In the genomic region with DNA sequence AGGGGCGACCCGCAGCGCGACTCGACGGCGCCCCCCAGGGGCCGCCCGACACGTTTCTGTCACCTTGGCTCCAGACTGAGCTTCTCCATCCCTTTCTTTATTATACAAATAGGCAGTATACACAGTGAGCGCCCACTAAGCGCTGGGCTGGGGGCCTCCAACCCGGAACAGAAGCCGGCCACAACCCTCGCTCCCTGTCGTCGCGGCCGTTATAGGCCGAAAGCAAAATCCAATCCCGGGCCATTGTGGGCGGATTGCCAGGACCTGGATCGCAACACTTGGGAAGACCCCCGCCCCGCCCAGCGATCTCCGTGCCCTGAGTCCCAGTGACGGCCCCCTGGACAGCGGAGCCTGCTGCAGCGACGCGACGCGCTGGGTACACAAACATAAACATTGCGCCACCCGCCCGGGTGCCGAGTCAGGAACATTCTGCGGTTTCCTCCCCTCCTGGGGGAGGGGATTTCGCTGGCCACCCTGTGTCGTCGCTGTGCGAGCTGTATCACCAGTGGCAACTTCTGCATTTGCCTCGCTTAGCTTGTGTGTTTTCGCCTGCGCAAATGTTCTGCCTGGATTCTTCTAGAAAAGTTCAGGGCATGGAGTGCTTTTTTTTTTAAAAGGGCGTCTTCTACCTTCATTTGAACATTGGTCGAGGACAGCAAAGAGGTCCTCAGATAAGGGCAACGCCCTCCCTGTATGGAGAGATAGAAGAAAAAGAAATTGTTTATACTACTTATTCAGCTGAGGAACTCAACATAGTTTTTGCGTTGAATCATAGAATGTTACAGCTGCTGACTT, we compare ENCODE assay signal across 1 cellular context.
TF ChIP-seq lines count a peak whose summit lies in the region.

No MANE protein-coding gene starts in this region.

TF ChIP-seq in K562, 482 proteins besides CTCF, POLR2A, EP300 and RAD21 (continued from another document and continues in another):
- TF ChIP-seq HBP1 (CRISPR knock-in tag; IDR thresholded peaks at IDR 0.05): no peak
- TF ChIP-seq E2F4 (CRISPR knock-in tag; IDR thresholded peaks at IDR 0.05; ENCODE audit: low read depth): no peak
- TF ChIP-seq KLF10 (CRISPR knock-in tag; IDR thresholded peaks at IDR 0.05): no peak
- no peak for TF ChIP-seq CBX5 (IDR thresholded peaks at IDR 0.05; ENCODE audit: borderline replicate concordance, low read depth)
- peak; percentile 33 for TF ChIP-seq E2F8 (IDR thresholded peaks at IDR 0.05; ENCODE audit: low read depth, partially characterized antibody)
- TF ChIP-seq, protein P1, sequence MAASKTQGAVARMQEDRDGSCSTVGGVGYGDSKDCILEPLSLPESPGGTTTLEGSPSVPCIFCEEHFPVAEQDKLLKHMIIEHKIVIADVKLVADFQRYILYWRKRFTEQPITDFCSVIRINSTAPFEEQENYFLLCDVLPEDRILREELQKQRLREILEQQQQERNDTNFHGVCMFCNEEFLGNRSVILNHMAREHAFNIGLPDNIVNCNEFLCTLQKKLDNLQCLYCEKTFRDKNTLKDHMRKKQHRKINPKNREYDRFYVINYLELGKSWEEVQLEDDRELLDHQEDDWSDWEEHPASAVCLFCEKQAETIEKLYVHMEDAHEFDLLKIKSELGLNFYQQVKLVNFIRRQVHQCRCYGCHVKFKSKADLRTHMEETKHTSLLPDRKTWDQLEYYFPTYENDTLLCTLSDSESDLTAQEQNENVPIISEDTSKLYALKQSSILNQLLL (CRISPR knock-in tag; IDR thresholded peaks at IDR 0.05; ENCODE audit: borderline replicate concordance): no peak
- TF ChIP-seq TAF1 (IDR thresholded peaks at IDR 0.05; ENCODE audit: control insufficient read depth, extremely low read depth, insufficient read depth, low read length, severe bottlenecking): peak; percentile 40
- peak in 1 of 2 experiments; percentile 12; a peak in 1 of 4 replicates for TF ChIP-seq NONO (IDR thresholded peaks at IDR 0.05; ENCODE audit: low read depth in 2 of 2, low read length in 1 of 2)
- peak; percentile 54 for TF ChIP-seq NUFIP1 (IDR thresholded peaks at IDR 0.05; ENCODE audit: partially characterized antibody)
- TF ChIP-seq ZNF311 (CRISPR knock-in tag; IDR thresholded peaks at IDR 0.05): no peak
- TF ChIP-seq KLF13 (tag; IDR thresholded peaks at IDR 0.05; ENCODE audit: borderline replicate concordance, low read depth): 0 out of 2 replicates have a peak, but pooled peaks have one; percentile 12
- peak; percentile 81 for TF ChIP-seq NFIC (IDR thresholded peaks at IDR 0.05)
- TF ChIP-seq ZNF3 (CRISPR knock-in tag; IDR thresholded peaks at IDR 0.05): no peak
- TF ChIP-seq ZZZ3 (IDR thresholded peaks at IDR 0.05): no peak
- no peak for TF ChIP-seq RAD51 (IDR thresholded peaks at IDR 0.05; ENCODE audit: borderline replicate concordance, low read depth)
- no peak for TF ChIP-seq ZNF408 (CRISPR knock-in tag; IDR thresholded peaks at IDR 0.05; ENCODE audit: low read depth)
- TF ChIP-seq ZNF24 (IDR thresholded peaks at IDR 0.05): peak; percentile 77; the same call in 1 of the 2 replicates
- peak; percentile 71 for TF ChIP-seq CUX1 (CRISPR knock-in tag; IDR thresholded peaks at IDR 0.05)
- TF ChIP-seq, protein P2, sequence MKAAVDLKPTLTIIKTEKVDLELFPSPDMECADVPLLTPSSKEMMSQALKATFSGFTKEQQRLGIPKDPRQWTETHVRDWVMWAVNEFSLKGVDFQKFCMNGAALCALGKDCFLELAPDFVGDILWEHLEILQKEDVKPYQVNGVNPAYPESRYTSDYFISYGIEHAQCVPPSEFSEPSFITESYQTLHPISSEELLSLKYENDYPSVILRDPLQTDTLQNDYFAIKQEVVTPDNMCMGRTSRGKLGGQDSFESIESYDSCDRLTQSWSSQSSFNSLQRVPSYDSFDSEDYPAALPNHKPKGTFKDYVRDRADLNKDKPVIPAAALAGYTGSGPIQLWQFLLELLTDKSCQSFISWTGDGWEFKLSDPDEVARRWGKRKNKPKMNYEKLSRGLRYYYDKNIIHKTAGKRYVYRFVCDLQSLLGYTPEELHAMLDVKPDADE (conservative IDR thresholded peaks at IDR 0.05; ENCODE audit: control insufficient read depth, low read depth, low read length): peak; percentile 70; the same call in 1 of the 2 replicates
- peak; percentile 78 for TF ChIP-seq TEAD4 (IDR thresholded peaks at IDR 0.05; ENCODE audit: low read length)
- TF ChIP-seq TEAD4 (CRISPR knock-in tag; IDR thresholded peaks at IDR 0.05; ENCODE audit: borderline replicate concordance): 0 out of 2 replicates have a peak, but pooled peaks have one; percentile 59
- 0 out of 2 replicates have a peak, but pooled peaks have one; percentile 2 for TF ChIP-seq MAFF (IDR thresholded peaks at IDR 0.05; ENCODE audit: low read length)
- no peak; the same call in none of the 2 replicates for TF ChIP-seq TCF7 (IDR thresholded peaks at IDR 0.05; ENCODE audit: borderline replicate concordance)
- no peak for TF ChIP-seq PHB2 (IDR thresholded peaks at IDR 0.05; ENCODE audit: low read depth)
- TF ChIP-seq, protein P3, sequence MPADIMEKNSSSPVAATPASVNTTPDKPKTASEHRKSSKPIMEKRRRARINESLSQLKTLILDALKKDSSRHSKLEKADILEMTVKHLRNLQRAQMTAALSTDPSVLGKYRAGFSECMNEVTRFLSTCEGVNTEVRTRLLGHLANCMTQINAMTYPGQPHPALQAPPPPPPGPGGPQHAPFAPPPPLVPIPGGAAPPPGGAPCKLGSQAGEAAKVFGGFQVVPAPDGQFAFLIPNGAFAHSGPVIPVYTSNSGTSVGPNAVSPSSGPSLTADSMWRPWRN (IDR thresholded peaks at IDR 0.05; ENCODE audit: low read depth): peak; percentile 63
- no peak for TF ChIP-seq SIX5 (IDR thresholded peaks at IDR 0.05; ENCODE audit: borderline replicate concordance in 1 of 2, insufficient read depth in 1 of 2, low read depth in 1 of 2, low read length in 2 of 2)
